In the genomic region with DNA sequence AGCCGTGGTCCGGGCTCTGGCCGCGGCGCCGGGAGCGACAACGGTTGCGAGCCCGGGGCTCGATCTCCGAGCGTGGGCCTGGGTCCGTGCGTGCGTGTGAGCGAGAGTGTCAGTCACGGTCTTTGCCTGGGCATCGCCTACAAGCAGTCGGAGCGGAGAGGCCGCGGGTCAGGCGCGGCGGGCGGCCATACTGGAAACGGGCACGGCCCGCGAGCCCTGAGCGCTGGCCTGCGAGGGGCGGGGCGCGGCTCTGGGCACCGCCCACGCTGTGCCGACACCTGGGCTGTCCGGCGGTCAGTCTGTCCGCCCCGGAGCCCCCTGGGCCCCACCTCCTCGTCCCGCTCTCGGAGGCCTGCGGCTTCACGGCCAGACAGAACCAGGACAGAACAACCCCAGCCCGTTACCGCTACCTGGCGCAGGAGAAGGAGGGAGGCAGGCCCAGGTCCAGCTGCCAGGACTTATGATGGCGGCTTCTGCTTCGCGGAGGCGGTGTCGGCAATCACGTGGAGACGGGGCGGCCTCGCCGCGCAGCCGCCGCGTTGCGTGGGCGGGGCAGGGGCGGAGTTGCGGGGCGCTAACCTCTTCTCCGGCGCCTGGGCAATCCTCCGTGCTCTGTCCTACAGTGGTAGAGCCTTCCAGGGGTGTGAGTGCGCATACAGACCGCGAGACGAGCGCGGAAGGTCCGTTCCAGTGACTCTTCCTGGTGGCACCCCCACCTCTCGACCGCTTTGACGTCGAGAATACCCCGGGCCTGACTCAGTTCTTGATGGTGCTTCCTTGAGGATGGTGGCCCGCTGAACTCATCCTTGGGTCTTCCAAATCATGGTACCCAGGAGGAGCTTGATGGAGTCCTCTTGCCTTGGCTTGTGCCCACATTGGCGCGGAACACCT, we compare ENCODE assay signal across 8 cellular contexts. TPM values are rescaled to one million over a fixed set of nuclear protein-coding genes. Genes with fewer than 3 reads are reported as not detected.
A peak's percentile ranks its signal among the peaks of the same experiment; 100 is the strongest.
DNase-seq lines count a peak whose midpoint lies in the region; ATAC-seq and TF ChIP-seq lines count a peak whose summit lies in the region.

Gene TMEM131, minus strand, starts transcription at position 215 of the 891 bp plus-strand sequence. CDS start 286 bp downstream, outside the sequence.

- no peak within 1 kb of the TSS for H4K5ac ChIP-seq in H9 (ENCODE audit: insufficient read length, low read depth, low read length)

- H3K4me2 ChIP-seq in H9 (ENCODE audit: insufficient read depth, insufficient read length, low read length): peak within 1 kb of the TSS; percentile 93

- no CpG with 5 or more reads among the region's 88 CpGs for WGBS in H9 (ENCODE audit: extremely low coverage, insufficient read length, low lambda C conversion rate)

- H3K4me3 ChIP-seq in MG63 (peak within 1 kb of the TSS; percentile 76), fibroblast of pulmonary artery (replicated peaks; ENCODE audit: low read depth, low read length) (peak within 1 kb of the TSS; percentile 87)

- H3K36me3 Mint-ChIP-seq in H9 (ENCODE audit: insufficient read depth in 1 of 3, low read depth in 3 of 3): no peaks in the 10 kb centered on the region
- no peaks in the 10 kb centered on the region for H3K36me3 Mint-ChIP-seq in natural killer cell treated with Interleukin-12 subunit alpha and Interleukin-12 subunit beta and Interleukin-15 and Interleukin-18, amount 100 ng/mL, for 72 hours

- H2AK5ac ChIP-seq in H9 (ENCODE audit: insufficient read length, low read length): no peak within 1 kb of the TSS

- no peak for TF ChIP-seq CTCF in H9 (conservative IDR thresholded peaks at IDR 0.05)
- no peak for TF ChIP-seq CTCF in fibroblast of pulmonary artery (IDR thresholded peaks at IDR 0.05; ENCODE audit: low read length, missing control alignments)

- H3K4me1 Mint-ChIP-seq in H9: peaks cover 25 to 32% of the 10 kb centered on the region in 2 experiments
- peaks cover 28 to 38% of the 10 kb centered on the region in 2 donors for H3K4me1 Mint-ChIP-seq in natural killer cell treated with Interleukin-12 subunit alpha and Interleukin-12 subunit beta and Interleukin-15 and Interleukin-18, amount 100 ng/mL, for 72 hours (ENCODE audit: low read depth in 2 of 2)

- peak; percentile 95 for DNase-seq in H9
- DNase-seq in MG63: peak; percentile 95
- DNase-seq in SHP77 (lab: John Stamatoyannopoulos, UW): peak; percentile 87 to 90
- DNase-seq in activated effector memory CD4-positive, alpha-beta T cell treated with Interleukin-2 at 50 U/mL for 16 hours: peak; percentile 94
- peak; percentile 95 for DNase-seq in fibroblast of pulmonary artery (ENCODE audit: low read depth)
- DNase-seq in natural killer cell treated with Interleukin-12 subunit alpha and Interleukin-12 subunit beta and Interleukin-15 and Interleukin-18, amount 100 ng/mL, for 72 hours (ENCODE audit: low spot score): peak; percentile 97
- peak; percentile 95 for DNase-seq in stimulated activated naive CD4-positive, alpha-beta T cell treated with Interleukin-2 at 50 U/mL for 16 hours (lab: John Stamatoyannopoulos, UW)

- no peak within 1 kb of the TSS for H2BK15ac ChIP-seq in H9 (ENCODE audit: low read depth, low read length)

- no peak within 1 kb of the TSS for H3K56ac ChIP-seq in H9 (ENCODE audit: insufficient read length, low read depth, low read length)

- no peak within 1 kb of the TSS for H2AFZ ChIP-seq in H9 (ENCODE audit: low read length)

- peaks cover 4% of the 10 kb centered on the region for H3K23me2 ChIP-seq in H9 (ENCODE audit: insufficient read length, low read depth, low read length, poor library complexity, severe bottlenecking)

- no peak within 1 kb of the TSS for H3K23ac ChIP-seq in H9 (ENCODE audit: insufficient read length, low read depth, low read length)

- H3K14ac ChIP-seq in H9 (ENCODE audit: insufficient read depth, low read length): peak within 1 kb of the TSS; percentile 96

- no peak within 1 kb of the TSS for H2BK20ac ChIP-seq in H9 (ENCODE audit: low read depth, low read length, poor library complexity, severe bottlenecking)

- H3K27ac ChIP-seq in H9 (ENCODE audit: insufficient read length, low read depth, low read length): no peak within 1 kb of the TSS

- no peaks in the 10 kb centered on the region for H3K27me3 ChIP-seq in H9 (ENCODE audit: insufficient read depth, low read length)
- no peaks in the 10 kb centered on the region for H3K27me3 ChIP-seq in MG63

- H4K91ac ChIP-seq in H9 (ENCODE audit: insufficient read length, low read depth, low read length): no peak within 1 kb of the TSS

- no peak within 1 kb of the TSS for H2BK5ac ChIP-seq in H9 (ENCODE audit: insufficient read length, low read length)

- no peak within 1 kb of the TSS for H3K4ac ChIP-seq in H9 (ENCODE audit: low read depth, low read length)

- peak within 1 kb of the TSS in 2 of 3 experiments; percentile 89 to 93; a peak in 5 of 7 replicates for H3K27ac Mint-ChIP-seq in H9
- H3K27ac Mint-ChIP-seq in natural killer cell treated with Interleukin-12 subunit alpha and Interleukin-12 subunit beta and Interleukin-15 and Interleukin-18, amount 100 ng/mL, for 72 hours: peak within 1 kb of the TSS; percentile 86 to 96

- H3K9ac ChIP-seq in ES-I3 (ENCODE audit: low read depth, low read length) (peak within 1 kb of the TSS; percentile 86), H9 (ENCODE audit: extremely low read depth, insufficient read length, low read length) (peak within 1 kb of the TSS; percentile 79)

- no peak within 1 kb of the TSS for H2BK12ac ChIP-seq in H9 (ENCODE audit: insufficient read length, low read depth, low read length)

- H3K36me3 ChIP-seq in ES-I3 (ENCODE audit: insufficient read depth, low read length): no peaks in the 10 kb centered on the region
- H3K36me3 ChIP-seq in MG63: no peaks in the 10 kb centered on the region; the same call in 1 of the 2 replicates

- no peak within 1 kb of the TSS for H2BK120ac ChIP-seq in H9 (ENCODE audit: low read depth, low read length, poor library complexity, severe bottlenecking)

- no peaks in the 10 kb centered on the region for H3K9me3 ChIP-seq in ES-I3 (ENCODE audit: control insufficient read depth, insufficient read depth, low read length)
- H3K9me3 ChIP-seq in H9 (ENCODE audit: control insufficient read depth, low read depth, low read length): no peaks in the 10 kb centered on the region
- H3K9me3 ChIP-seq in MG63: no peaks in the 10 kb centered on the region

- peaks cover 6% of the 10 kb centered on the region; the same call in 1 of the 2 replicates for H3K4me1 ChIP-seq in ES-I3 (ENCODE audit: insufficient read depth, low read length)
- no peaks in the 10 kb centered on the region; the same call in 1 of the 2 replicates for H3K4me1 ChIP-seq in H9 (ENCODE audit: insufficient read depth, low read length)

- peaks cover 7% of the 10 kb centered on the region; the same call in 1 of the 2 replicates for H3K79me2 ChIP-seq in H9 (ENCODE audit: insufficient read depth, low read length)

- H3K18ac ChIP-seq in H9 (ENCODE audit: insufficient read length, low read depth, low read length): peak within 1 kb of the TSS; percentile 91

- H3T11ph ChIP-seq in H9 (ENCODE audit: low read length): no peak within 1 kb of the TSS

- peak within 1 kb of the TSS; percentile 89 to 96 for H3K4me3 Mint-ChIP-seq in H9
- peak within 1 kb of the TSS; percentile 93 for H3K4me3 Mint-ChIP-seq in natural killer cell treated with Interleukin-12 subunit alpha and Interleukin-12 subunit beta and Interleukin-15 and Interleukin-18, amount 100 ng/mL, for 72 hours

- peaks cover 2% of the 10 kb centered on the region for H3K79me1 ChIP-seq in H9 (ENCODE audit: insufficient read depth, low read depth, low read length, poor library complexity, severe bottlenecking)

- no peaks in the 10 kb centered on the region for H3K9me3 Mint-ChIP-seq in H9
- H3K9me3 Mint-ChIP-seq in natural killer cell treated with Interleukin-12 subunit alpha and Interleukin-12 subunit beta and Interleukin-15 and Interleukin-18, amount 100 ng/mL, for 72 hours: no peaks in the 10 kb centered on the region

- no peak within 1 kb of the TSS for H4K8ac ChIP-seq in H9 (replicated peaks; ENCODE audit: insufficient read length, low read depth, low read length)

- no peaks in the 10 kb centered on the region for H4K20me1 ChIP-seq in H9 (ENCODE audit: control insufficient read depth, insufficient read depth, insufficient read length)

- ATAC-seq in natural killer cell treated with Interleukin-12 subunit alpha and Interleukin-12 subunit beta and Interleukin-15 and Interleukin-18, amount 100 ng/mL, for 72 hours: peak; percentile 93 to 94

- peaks cover 3% of the 10 kb centered on the region for H3K27me3 Mint-ChIP-seq in H9 (ENCODE audit: low read depth)
- peaks cover 0 to 2% of the 10 kb centered on the region in 2 donors for H3K27me3 Mint-ChIP-seq in natural killer cell treated with Interleukin-12 subunit alpha and Interleukin-12 subunit beta and Interleukin-15 and Interleukin-18, amount 100 ng/mL, for 72 hours

RNA-seq across cellular contexts. Expression of gene TMEM131, which starts in this region (rescaled TPM):
- 20.9 and 22.3 TPM in 2 replicates for total RNA-seq in H9 (2021)
- total RNA-seq in MG63 (2014; rRNA removed; shearing (Covaris generic); ENCODE audit: low replicate concordance): 5.9 and 44.7 TPM in 2 replicates
- total RNA-seq in natural killer cell treated with Interleukin-12 subunit alpha and Interleukin-12 subunit beta and Interleukin-15 and Interleukin-18, amount 100 ng/mL, for 72 hours: 10 to 100 TPM; 44.6 to 47.3 TPM
